ENCODE assay signal across 24 cellular contexts in the genomic region with DNA sequence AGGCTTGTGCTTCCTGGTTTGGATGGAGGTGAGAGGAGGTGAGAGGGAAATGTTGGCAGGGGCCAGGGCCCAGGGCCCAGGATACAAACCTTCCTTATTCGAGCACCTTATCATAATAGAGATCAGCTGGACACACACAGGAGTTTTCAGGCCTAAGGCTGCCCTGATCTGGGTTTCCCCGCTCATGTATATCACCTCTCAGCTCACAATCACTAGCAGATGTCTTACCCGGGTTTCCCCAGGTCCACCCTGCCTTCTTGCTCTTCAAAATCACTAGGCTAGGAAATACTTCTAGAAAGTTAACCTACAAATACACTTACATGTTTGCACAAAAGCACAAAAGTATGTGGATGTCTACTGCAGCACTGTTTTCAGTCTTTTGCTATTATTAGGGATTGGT. TPM values are rescaled to one million over a fixed set of nuclear protein-coding genes. Genes with fewer than 3 reads are reported as not detected.
DNase-seq lines count a peak whose midpoint lies in the region; ATAC-seq and TF ChIP-seq lines count a peak whose summit lies in the region.
"Had no signal": no experiment of that assay in that cellular context is flagged by ENCODE, and none has a peak within 500 bp of the region (broad histone marks: within the 10 kb centered on the region; RNA-seq: fewer than 3 reads in every experiment).

No MANE protein-coding gene starts in this region.

- no peak overlapping the region for H3K4me3 Mint-ChIP-seq in activated naive CD4-positive, alpha-beta T cell treated with anti-CD3 and anti-CD28 coated beads, Interleukin-2, amount 50 U/mL, for 24 hours
- H3K4me3 Mint-ChIP-seq in activated naive CD8-positive, alpha-beta T cell treated with anti-CD3 and anti-CD28 coated beads, Interleukin-2, amount 50 U/mL, for 24 hours, result no peak overlapping the region
- H3K4me3 Mint-ChIP-seq in stimulated activated naive CD8-positive, alpha-beta T cell treated with anti-CD3 and anti-CD28 coated beads, Interleukin-15, amount 100 ng/mL, for 72 hours, result no peak overlapping the region
- H3K4me3 Mint-ChIP-seq: CD8-positive, alpha-beta memory T cell; GM23338 had no signal

- no peaks in the 10 kb centered on the region for H3K27me3 Mint-ChIP-seq in activated naive CD4-positive, alpha-beta T cell treated with anti-CD3 and anti-CD28 coated beads, Interleukin-2, amount 50 U/mL, for 24 hours
- no peaks in the 10 kb centered on the region for H3K27me3 Mint-ChIP-seq in activated naive CD8-positive, alpha-beta T cell treated with anti-CD3 and anti-CD28 coated beads, Interleukin-2, amount 50 U/mL, for 24 hours
- H3K27me3 Mint-ChIP-seq in stimulated activated naive CD8-positive, alpha-beta T cell treated with anti-CD3 and anti-CD28 coated beads, Interleukin-15, amount 100 ng/mL, for 72 hours, result no peaks in the 10 kb centered on the region
- H3K27me3 Mint-ChIP-seq: CD8-positive, alpha-beta memory T cell had no signal

- DNase-seq in activated naive CD4-positive, alpha-beta T cell treated with Interleukin-2 at 50 U/mL for 16 hours, result no peak
- DNase-seq in OCI-LY7 (ENCODE audit: low spot score) (no peak), GOT3 (lab: John Stamatoyannopoulos, UW) (no peak)
- no peak for DNase-seq in activated naive CD8-positive, alpha-beta T cell treated with anti-CD3 and anti-CD28 coated beads, Interleukin-2, amount 50 U/mL, for 24 hours
- no peak for DNase-seq in stimulated activated naive CD8-positive, alpha-beta T cell treated with anti-CD3 and anti-CD28 coated beads, Interleukin-15, amount 100 ng/mL, for 72 hours
- DNase-seq in effector memory CD4-positive, alpha-beta T cell, result no peak
- DNase-seq in NK-92 treated with Interleukin-12 subunit alpha and Interleukin-12 subunit beta, amount 100 ng/mL, for 24 hours (lab: John Stamatoyannopoulos, UW), result no peak
- DNase-seq: CD8-positive, alpha-beta memory T cell; DMS53; EL; MM.1S; NCI-H1092 treated with DMSO at 0.1 percent for 48 hours; NCI-H146; NCI-H2081; NCI-H748 treated with DMSO at 0.1 percent for 48 hours; PC-9; SIG-M5 had no signal

- H3K36me3 Mint-ChIP-seq in activated naive CD4-positive, alpha-beta T cell treated with anti-CD3 and anti-CD28 coated beads, Interleukin-2, amount 50 U/mL, for 24 hours, result peaks cover 15% of the 10 kb centered on the region
- H3K36me3 Mint-ChIP-seq in activated naive CD8-positive, alpha-beta T cell treated with anti-CD3 and anti-CD28 coated beads, Interleukin-2, amount 50 U/mL, for 24 hours (ENCODE audit: low read depth), result peaks cover 45% of the 10 kb centered on the region

- no peaks in the 10 kb centered on the region for H3K27me3 ChIP-seq in effector memory CD4-positive, alpha-beta T cell (replicated peaks; ENCODE audit: control insufficient read depth, insufficient read depth, low read length, poor library complexity, severe bottlenecking)
- H3K27me3 ChIP-seq: BLaER1 treated with 17β-estradiol and CSF1 and Interleukin-3, amounts not matched to agents 10 nM and 100 nM had no signal

- no peaks in the 10 kb centered on the region for H3K9me3 ChIP-seq in OCI-LY7 (ENCODE audit: low read length)
- no peaks in the 10 kb centered on the region for H3K9me3 ChIP-seq in effector memory CD4-positive, alpha-beta T cell (ENCODE audit: control insufficient read depth, low read length)
- H3K9me3 ChIP-seq: BLaER1 treated with 17β-estradiol and CSF1 and Interleukin-3, amounts not matched to agents 10 nM and 100 nM had no signal

- H3K79me2 ChIP-seq in OCI-LY7 (ENCODE audit: insufficient read depth, low read depth, low read length), result peaks cover 13% of the 10 kb centered on the region

- H3K9me2 ChIP-seq in OCI-LY7 (ENCODE audit: insufficient read depth, low read length), result no peaks in the 10 kb centered on the region

- intact Hi-C loops in OCI-LY7 (cut with micrococcal nuclease; ENCODE audit: unreplicated experiment), result no loop called here

- BruUV-seq in OCI-LY7 (replicated peaks; lab: Mats Ljungman, UMichigan), result no TSS peak

- H3K4me3 ChIP-seq in OCI-LY7 (ENCODE audit: low read depth, low read length, poor library complexity, severe bottlenecking), result no peak overlapping the region
- H3K4me3 ChIP-seq in effector memory CD4-positive, alpha-beta T cell (ENCODE audit: insufficient read depth, low read depth, low read length, poor library complexity, severe bottlenecking), result no peak overlapping the region
- H3K4me3 ChIP-seq: BLaER1 treated with 17β-estradiol and CSF1 and Interleukin-3, amounts not matched to agents 10 nM and 100 nM; GM23338; PC-9 had no signal

- H3K27ac Mint-ChIP-seq in activated naive CD4-positive, alpha-beta T cell treated with anti-CD3 and anti-CD28 coated beads, Interleukin-2, amount 50 U/mL, for 24 hours, result peak overlapping the region; percentile 11
- H3K27ac Mint-ChIP-seq in activated naive CD8-positive, alpha-beta T cell treated with anti-CD3 and anti-CD28 coated beads, Interleukin-2, amount 50 U/mL, for 24 hours, result peak overlapping the region; percentile 1
- peak overlapping the region; percentile 16 to 74 for H3K27ac Mint-ChIP-seq in stimulated activated naive CD8-positive, alpha-beta T cell treated with anti-CD3 and anti-CD28 coated beads, Interleukin-15, amount 100 ng/mL, for 72 hours
- H3K27ac Mint-ChIP-seq: GM23338 had no signal

- H3K4me2 ChIP-seq in OCI-LY7 (ENCODE audit: low read length), result no peak overlapping the region
- H3K4me2 ChIP-seq: GM23338, PC-9 had no signal

- peaks cover 11% of the 10 kb centered on the region for H3K4me1 Mint-ChIP-seq in activated naive CD4-positive, alpha-beta T cell treated with anti-CD3 and anti-CD28 coated beads, Interleukin-2, amount 50 U/mL, for 24 hours
- H3K4me1 Mint-ChIP-seq in activated naive CD8-positive, alpha-beta T cell treated with anti-CD3 and anti-CD28 coated beads, Interleukin-2, amount 50 U/mL, for 24 hours, result peaks cover 19% of the 10 kb centered on the region
- peaks cover 21% of the 10 kb centered on the region for H3K4me1 Mint-ChIP-seq in stimulated activated naive CD8-positive, alpha-beta T cell treated with anti-CD3 and anti-CD28 coated beads, Interleukin-15, amount 100 ng/mL, for 72 hours

- POLR2A ChIA-PET in OCI-LY7 (lab: Charles Lee), result interaction anchor here (0.7 kb wide), 1 partner anchor 23 kb away, joined by 3 read pairs; no protein-coding TSS in a partner anchor

- no peak for ATAC-seq in activated naive CD8-positive, alpha-beta T cell treated with anti-CD3 and anti-CD28 coated beads, Interleukin-2, amount 50 U/mL, for 24 hours
- no peak for ATAC-seq in stimulated activated naive CD8-positive, alpha-beta T cell treated with anti-CD3 and anti-CD28 coated beads, Interleukin-15, amount 100 ng/mL, for 72 hours
- ATAC-seq: GM23338, HCT116 had no signal

- peaks cover 13% of the 10 kb centered on the region for H3K4me1 ChIP-seq in OCI-LY7 (ENCODE audit: insufficient read depth, low read length, poor library complexity, severe bottlenecking)
- no peaks in the 10 kb centered on the region for H3K4me1 ChIP-seq in effector memory CD4-positive, alpha-beta T cell (ENCODE audit: control insufficient read depth, insufficient read depth, low read length, poor library complexity, severe bottlenecking)

- H4K20me1 ChIP-seq in OCI-LY7 (ENCODE audit: insufficient read depth, low read length), result no peaks in the 10 kb centered on the region

- H3K9me3 Mint-ChIP-seq in activated naive CD4-positive, alpha-beta T cell treated with anti-CD3 and anti-CD28 coated beads, Interleukin-2, amount 50 U/mL, for 24 hours, result no peaks in the 10 kb centered on the region
- no peaks in the 10 kb centered on the region for H3K9me3 Mint-ChIP-seq in activated naive CD8-positive, alpha-beta T cell treated with anti-CD3 and anti-CD28 coated beads, Interleukin-2, amount 50 U/mL, for 24 hours
- H3K9me3 Mint-ChIP-seq in stimulated activated naive CD8-positive, alpha-beta T cell treated with anti-CD3 and anti-CD28 coated beads, Interleukin-15, amount 100 ng/mL, for 72 hours, result no peaks in the 10 kb centered on the region
- H3K9me3 Mint-ChIP-seq: CD8-positive, alpha-beta memory T cell; GM23338 had no signal

- CTCF ChIA-PET in OCI-LY7 (lab: Charles Lee; ENCODE audit: unreplicated experiment), result no interaction called here

- no peak overlapping the region for H2AFZ ChIP-seq in OCI-LY7 (ENCODE audit: low read length)
- H2AFZ ChIP-seq: GM23338, PC-9 had no signal

- no peak for TF ChIP-seq CTCF in OCI-LY7 (conservative IDR thresholded peaks at IDR 0.05; ENCODE audit: low read length)

- peaks cover 78% of the 10 kb centered on the region for H3K36me3 ChIP-seq in OCI-LY7 (ENCODE audit: insufficient read depth, low read length)
- peaks cover 64% of the 10 kb centered on the region for H3K36me3 ChIP-seq in effector memory CD4-positive, alpha-beta T cell (ENCODE audit: control insufficient read depth, insufficient read depth, low read length)

- peak overlapping the region; percentile 18 for H3K27ac ChIP-seq in OCI-LY7 (ENCODE audit: low read depth, low read length, poor library complexity, severe bottlenecking)
- H3K27ac ChIP-seq in effector memory CD4-positive, alpha-beta T cell (ENCODE audit: insufficient read depth, low read length, poor library complexity, severe bottlenecking), result no peak overlapping the region
- H3K27ac ChIP-seq: BLaER1 treated with 17β-estradiol and CSF1 and Interleukin-3, amounts not matched to agents 10 nM and 100 nM; PC-9; RWPE1 had no signal

RNA-seq across cellular contexts. Expression of a gene that starts 4.2 kb away (rescaled TPM):
- 0.16 TPM in 1 of 2 replicates, not detected in the other for total RNA-seq in OCI-LY7 (2014; rRNA removed; shearing (Covaris generic))
- not detected in 2 replicates for total RNA-seq in OCI-LY7 (2022)
- total RNA-seq: A673, LHCN-M2, PC-9 had no signal

RNA-seq across cellular contexts. Expression of a gene that starts 5.7 kb away (rescaled TPM):
- 56.1 and 73.0 TPM in 2 replicates for total RNA-seq in OCI-LY7 (2014; rRNA removed; shearing (Covaris generic))
- total RNA-seq in OCI-LY7 (2022), result 89.8 and 95.2 TPM in 2 replicates

RNA-seq across cellular contexts. Expression of a gene that starts 14.3 kb away (rescaled TPM):
- 7.7 and 10.3 TPM in 2 replicates for total RNA-seq in OCI-LY7 (2014; rRNA removed; shearing (Covaris generic))
- total RNA-seq in OCI-LY7 (2022), result 19.4 and 23.7 TPM in 2 replicates

RNA-seq across cellular contexts. Expression of a gene that starts 28.0 kb away (rescaled TPM):
- total RNA-seq in OCI-LY7 (2014; rRNA removed; shearing (Covaris generic)), result 37.3 and 50.1 TPM in 2 replicates
- 60.6 and 61.2 TPM in 2 replicates for total RNA-seq in OCI-LY7 (2022)

RNA-seq across cellular contexts. Expression of a gene that starts 28.6 kb away (rescaled TPM):
- 0.21 and 0.85 TPM in 2 replicates for total RNA-seq in OCI-LY7 (2014; rRNA removed; shearing (Covaris generic))
- 0.26 and 0.67 TPM in 2 replicates for total RNA-seq in OCI-LY7 (2022)
- total RNA-seq: CD8-positive, alpha-beta memory T cell; LHCN-M2 had no signal
